Comparison of ENCODE assay signal across 10 cellular contexts in genomic region chr12:123120452-123121166, GRCh38. TPM values are rescaled to one million over a fixed set of nuclear protein-coding genes. Genes with fewer than 3 reads are reported as not detected.
DNase-seq lines count a peak whose midpoint lies in the region; ATAC-seq and TF ChIP-seq lines count a peak whose summit lies in the region.
"Had no signal": no experiment of that assay in that cellular context is flagged by ENCODE, and none has a peak within 500 bp of the region (broad histone marks: within the 10 kb centered on the region; RNA-seq: fewer than 3 reads in every experiment).

No MANE protein-coding gene starts in this region.

- H3K4me1 ChIP-seq in IMR-90 (ENCODE audit: control insufficient read depth, insufficient read depth, low read length): peaks cover 17% of the 10 kb centered on the region
- H3K4me1 ChIP-seq in Karpas-422 (ENCODE audit: low read length): no peaks in the 10 kb centered on the region
- peaks cover 0 to 3% of the 10 kb centered on the region in 2 donors for H3K4me1 ChIP-seq in aorta (ENCODE audit: control insufficient read depth in 1 of 2, insufficient read depth in 2 of 2, low read length in 2 of 2)

- H4K8ac ChIP-seq in IMR-90 (ENCODE audit: low read depth in 2 of 2, low read length in 2 of 2): no peak overlapping the region

- peaks cover 0 to 49% of the 10 kb centered on the region in 2 experiments; a peak in 3 of 4 replicates for H3K79me1 ChIP-seq in IMR-90 (ENCODE audit: low read depth in 1 of 2, low read length in 2 of 2)

- peak overlapping the region; percentile 37; the same call in 1 of the 2 replicates for H3K14ac ChIP-seq in IMR-90 (replicated peaks; ENCODE audit: low read depth, low read length)

- dilution Hi-C loops in IMR-90 (cut with HindIII; ENCODE audit: low sequenced_read_pairs, unreplicated experiment): no loop called here

- H4K91ac ChIP-seq in IMR-90 (ENCODE audit: insufficient read depth, low read depth, low read length): peak overlapping the region; percentile 24

- peaks cover 30% of the 10 kb centered on the region for H4K20me1 ChIP-seq in IMR-90 (ENCODE audit: insufficient read depth, low read length)
- no peaks in the 10 kb centered on the region for H4K20me1 ChIP-seq in Karpas-422 (ENCODE audit: insufficient read depth, low read depth, low read length)

- no peak overlapping the region for H4K5ac ChIP-seq in IMR-90 (ENCODE audit: low read depth, low read length)

- no peak overlapping the region for H3K4me3 ChIP-seq in IMR-90 (ENCODE audit: insufficient read depth, low read depth, low read length)
- H3K4me3 ChIP-seq in Karpas-422 (ENCODE audit: low read length): no peak overlapping the region
- no peak overlapping the region for H3K4me3 ChIP-seq in aorta (ENCODE audit: low read length in 2 of 2)

- H3K27me3 ChIP-seq in IMR-90 (ENCODE audit: control insufficient read depth, insufficient read depth, low read length) (no peaks in the 10 kb centered on the region), Karpas-422 (ENCODE audit: low read length) (no peaks in the 10 kb centered on the region), aorta (ENCODE audit: control insufficient read depth in 1 of 2, insufficient read depth in 2 of 2, low read length in 1 of 2) (no peaks in the 10 kb centered on the region)

- peak overlapping the region; percentile 31; the same call in 1 of the 2 replicates for H3K4ac ChIP-seq in IMR-90 (ENCODE audit: low read depth, low read length)

- no peaks in the 10 kb centered on the region for H3K9me2 ChIP-seq in Karpas-422 (replicated peaks; ENCODE audit: insufficient read depth, low read length)

- TF ChIP-seq POLR2A in IMR-90 (IDR thresholded peaks at IDR 0.05; ENCODE audit: low read depth, low read length): no peak

- no peak for TF ChIP-seq CTCF in IMR-90 (conservative IDR thresholded peaks at IDR 0.05; ENCODE audit: low read depth, low read length)

- BruUV-seq in IMR-90 (replicated peaks; lab: Mats Ljungman, UMichigan): no TSS peak

- no peaks in the 10 kb centered on the region for H3K9me3 ChIP-seq in IMR-90 (ENCODE audit: control insufficient read depth, insufficient read depth, low read length)
- no peaks in the 10 kb centered on the region for H3K9me3 ChIP-seq in Karpas-422 (ENCODE audit: low read length)
- H3K9me3 ChIP-seq in aorta (ENCODE audit: control insufficient read depth, low read length): no peaks in the 10 kb centered on the region

- no peak overlapping the region for H2AFZ ChIP-seq in IMR-90 (replicated peaks; ENCODE audit: low read length, poor library complexity)
- no peak overlapping the region for H2AFZ ChIP-seq in Karpas-422 (ENCODE audit: low read length)

- no peaks in the 10 kb centered on the region for H3K79me2 ChIP-seq in Karpas-422 (ENCODE audit: low read length)

- H3K23ac ChIP-seq in IMR-90 (ENCODE audit: low read depth, low read length): peak overlapping the region; percentile 3; the same call in 1 of the 2 replicates

- peak overlapping the region; percentile 28; the same call in 1 of the 2 replicates for H2BK120ac ChIP-seq in IMR-90 (ENCODE audit: low read depth, low read length)

- H3K27ac ChIP-seq in IMR-90 (ENCODE audit: insufficient read depth, low read length) (no peak overlapping the region), Karpas-422 (ENCODE audit: low read length) (no peak overlapping the region), aorta (ENCODE audit: low read depth in 1 of 2, low read length in 2 of 2) (no peak overlapping the region)
- H3K27ac ChIP-seq: HL-60 had no signal

- intact Hi-C loops in activated CD4-positive, alpha-beta T cell treated with anti-CD3 and anti-CD28 coated beads for 36 hours (cut with DNase I, micrococcal nuclease): loop anchor here (1.0 to 5.0 kb wide), 4 partner anchors 30 to 140 kb away; partner anchors contain the start of genes ARL6IP4 (in 1 of the 2) and PITPNM2 (in 1 of the 2)
- intact Hi-C loops in IMR-90 (cut with micrococcal nuclease) (no loop called here), aorta (cut with DNase I) (no loop called here)

- no peaks in the 10 kb centered on the region for H3K36me3 ChIP-seq in IMR-90 (ENCODE audit: control insufficient read depth, insufficient read depth, low read length)
- no peaks in the 10 kb centered on the region for H3K36me3 ChIP-seq in Karpas-422 (ENCODE audit: insufficient read depth, low read length)
- no peaks in the 10 kb centered on the region for H3K36me3 ChIP-seq in aorta (ENCODE audit: control insufficient read depth in 1 of 2, insufficient read depth in 2 of 2, low read length in 1 of 2)

- in situ Hi-C loops in IMR-90 (cut with MboI; ENCODE audit: low sequenced_read_pairs): no loop called here

- H3K27ac Mint-ChIP-seq in activated CD4-positive, alpha-beta T cell treated with anti-CD3 and anti-CD28 coated beads for 36 hours: peak overlapping the region; percentile 85
- H3K27ac Mint-ChIP-seq in activated T-helper 17 cell treated with anti-CD3 and anti-CD28 coated beads, Interleukin-2, amount 50 U/mL, for 72 hours: peak overlapping the region; percentile 58
- peak overlapping the region; percentile 81 for H3K27ac Mint-ChIP-seq in stimulated activated memory B cell treated with anti-CD40 and anti-IgM and Interleukin-4, amounts not matched to agents 10 μg/mL and 1 μg/mL and 100 μg/mL, for 72 hours

- no peak overlapping the region for H3K18ac ChIP-seq in IMR-90 (ENCODE audit: low read depth, low read length)

- CTCF ChIA-PET in activated CD4-positive, alpha-beta T cell treated with anti-CD3 and anti-CD28 coated beads for 36 hours (lab: Charles Lee): interaction anchor here (0.8 to 1.3 kb wide), 4 partner anchors 11 to 84 kb away, joined by 3 to 4 read pairs (median 4); no protein-coding TSS in a partner anchor
- CTCF ChIA-PET in IMR-90 (lab: Yijun Ruan, JAX): no interaction called here

- peaks cover 26% of the 10 kb centered on the region for H3K9me1 ChIP-seq in IMR-90 (ENCODE audit: insufficient read depth, low read length)

- 100% methylated on average over 1 of the region's 3 CpGs; no CpG with 5 or more reads in 1 of the 2 experiments for WGBS in IMR-90 (ENCODE audit: extremely low coverage in 2 of 2, insufficient read length in 1 of 2), 2 experiments
- 79 to 95% methylated on average over 3 of the region's 3 CpGs for WGBS in aorta, 2 donors

- peak overlapping the region; percentile 59 for H2AK5ac ChIP-seq in IMR-90 (ENCODE audit: low read depth, low read length)

- peak; percentile 62 for DNase-seq in activated CD4-positive, alpha-beta T cell treated with anti-CD3 and anti-CD28 coated beads for 36 hours
- no peak for DNase-seq in activated CD4-positive, alpha-beta T cell treated with anti-CD3 and anti-CD28 coated beads for 1 hour
- DNase-seq in IMR-90 (no peak), Karpas-422 (no peak), aorta (no peak), NCI-H2196 (lab: John Stamatoyannopoulos, UW; ENCODE audit: unreplicated experiment) (no peak)
- DNase-seq: hypothalamus had no signal

- H3K4me1 Mint-ChIP-seq in activated CD4-positive, alpha-beta T cell treated with anti-CD3 and anti-CD28 coated beads for 36 hours: peaks cover 63% of the 10 kb centered on the region
- H3K4me1 Mint-ChIP-seq in activated T-helper 17 cell treated with anti-CD3 and anti-CD28 coated beads, Interleukin-2, amount 50 U/mL, for 72 hours: peaks cover 23% of the 10 kb centered on the region
- peaks cover 63% of the 10 kb centered on the region for H3K4me1 Mint-ChIP-seq in stimulated activated memory B cell treated with anti-CD40 and anti-IgM and Interleukin-4, amounts not matched to agents 10 μg/mL and 1 μg/mL and 100 μg/mL, for 72 hours

- no peak for TF ChIP-seq RAD21 in IMR-90 (IDR thresholded peaks at IDR 0.05; ENCODE audit: low read length)

- no peaks in the 10 kb centered on the region for H3K27me3 Mint-ChIP-seq in activated CD4-positive, alpha-beta T cell treated with anti-CD3 and anti-CD28 coated beads for 36 hours
- H3K27me3 Mint-ChIP-seq in activated T-helper 17 cell treated with anti-CD3 and anti-CD28 coated beads, Interleukin-2, amount 50 U/mL, for 72 hours: no peaks in the 10 kb centered on the region
- H3K27me3 Mint-ChIP-seq in stimulated activated memory B cell treated with anti-CD40 and anti-IgM and Interleukin-4, amounts not matched to agents 10 μg/mL and 1 μg/mL and 100 μg/mL, for 72 hours: no peaks in the 10 kb centered on the region

- H2BK15ac ChIP-seq in IMR-90 (ENCODE audit: low read depth, low read length): 0 out of 3 replicates have a peak overlapping the region, but pooled peaks have one; percentile 7

- peaks cover 3% of the 10 kb centered on the region for H3K36me3 Mint-ChIP-seq in activated CD4-positive, alpha-beta T cell treated with anti-CD3 and anti-CD28 coated beads for 36 hours (ENCODE audit: low read depth)
- H3K36me3 Mint-ChIP-seq in activated T-helper 17 cell treated with anti-CD3 and anti-CD28 coated beads, Interleukin-2, amount 50 U/mL, for 72 hours (ENCODE audit: low read depth): no peaks in the 10 kb centered on the region
- no peaks in the 10 kb centered on the region for H3K36me3 Mint-ChIP-seq in stimulated activated memory B cell treated with anti-CD40 and anti-IgM and Interleukin-4, amounts not matched to agents 10 μg/mL and 1 μg/mL and 100 μg/mL, for 72 hours

- peak; percentile 85 for ATAC-seq in activated CD4-positive, alpha-beta T cell treated with anti-CD3 and anti-CD28 coated beads for 36 hours
- ATAC-seq in IMR-90 (ENCODE audit: low read depth) (no peak), aorta (ENCODE audit: low FRiP score) (no peak)
- ATAC-seq in activated T-helper 17 cell treated with anti-CD3 and anti-CD28 coated beads, Interleukin-2, amount 50 U/mL, for 72 hours (replicated peaks): peak; percentile 88
- ATAC-seq in stimulated activated memory B cell treated with anti-CD40 and anti-IgM and Interleukin-4, amounts not matched to agents 10 μg/mL and 1 μg/mL and 100 μg/mL, for 72 hours: peak; percentile 75

- H3K9ac ChIP-seq in IMR-90 (ENCODE audit: low read depth, low read length) (no peak overlapping the region), Karpas-422 (ENCODE audit: low read length) (no peak overlapping the region)

- H2AK9ac ChIP-seq in IMR-90 (replicated peaks; ENCODE audit: low read depth, low read length, poor library complexity): no peak overlapping the region

- H3K4me3 Mint-ChIP-seq in activated CD4-positive, alpha-beta T cell treated with anti-CD3 and anti-CD28 coated beads for 36 hours: no peak overlapping the region
- peak overlapping the region; percentile 30 for H3K4me3 Mint-ChIP-seq in activated T-helper 17 cell treated with anti-CD3 and anti-CD28 coated beads, Interleukin-2, amount 50 U/mL, for 72 hours
- no peak overlapping the region for H3K4me3 Mint-ChIP-seq in stimulated activated memory B cell treated with anti-CD40 and anti-IgM and Interleukin-4, amounts not matched to agents 10 μg/mL and 1 μg/mL and 100 μg/mL, for 72 hours

- H2BK20ac ChIP-seq in IMR-90 (ENCODE audit: low read depth, low read length): no peak overlapping the region

- no peak overlapping the region for H2BK5ac ChIP-seq in IMR-90 (ENCODE audit: low read depth, low read length, poor library complexity, severe bottlenecking)

- no peak overlapping the region for H3K56ac ChIP-seq in IMR-90 (ENCODE audit: extremely low read depth, insufficient read depth, low read length)

- H3K4me2 ChIP-seq in IMR-90 (ENCODE audit: low read depth, low read length) (no peak overlapping the region), Karpas-422 (ENCODE audit: low read depth, low read length, poor library complexity, severe bottlenecking) (no peak overlapping the region)

- H3K9me3 Mint-ChIP-seq in activated CD4-positive, alpha-beta T cell treated with anti-CD3 and anti-CD28 coated beads for 36 hours (ENCODE audit: low read depth): no peaks in the 10 kb centered on the region
- H3K9me3 Mint-ChIP-seq in activated T-helper 17 cell treated with anti-CD3 and anti-CD28 coated beads, Interleukin-2, amount 50 U/mL, for 72 hours: no peaks in the 10 kb centered on the region
- H3K9me3 Mint-ChIP-seq in stimulated activated memory B cell treated with anti-CD40 and anti-IgM and Interleukin-4, amounts not matched to agents 10 μg/mL and 1 μg/mL and 100 μg/mL, for 72 hours: no peaks in the 10 kb centered on the region

- POLR2A ChIA-PET in activated CD4-positive, alpha-beta T cell treated with anti-CD3 and anti-CD28 coated beads for 36 hours (lab: Charles Lee): interaction anchor here (0.6 to 1.3 kb wide), 7 partner anchors 14 to 718 kb away, joined by 3 to 8 read pairs (median 3); no protein-coding TSS in a partner anchor
- POLR2A ChIA-PET in IMR-90 (lab: Charles Lee; ENCODE audit: unreplicated experiment): no interaction called here

RNA-seq across cellular contexts. Expression of gene PITPNM2, which starts 30.3 kb away (rescaled TPM):
- 1 to 10 TPM; 8.3 to 9.5 TPM for total RNA-seq in activated CD4-positive, alpha-beta T cell treated with anti-CD3 and anti-CD28 coated beads for 36 hours
- 0.83 and 1.6 TPM in 2 replicates for total RNA-seq in IMR-90 (2012; rRNA removed)
- polyA plus RNA-seq in IMR-90 (2012; rRNA removed): 3.0 and 3.1 TPM in 2 replicates
- polyA plus RNA-seq in IMR-90 (2012; cell fraction: cytosol; rRNA removed): 1.4 and 3.3 TPM in 2 replicates
- polyA plus RNA-seq in IMR-90 (2012; cell fraction: nucleus; rRNA removed; ENCODE audit: low replicate concordance): 12.1 and 24.5 TPM in 2 replicates
- 1 to 10 TPM; 4.1 to 4.6 TPM for total RNA-seq in activated T-helper 17 cell treated with anti-CD3 and anti-CD28 coated beads, Interleukin-2, amount 50 U/mL, for 72 hours
- total RNA-seq in Karpas-422 (2014; rRNA removed; shearing (Covaris generic); ENCODE audit: low replicate concordance): 0.04 and 0.19 TPM in 2 replicates
- 10 to 100 TPM; 18.1 to 32.4 TPM for total RNA-seq in aorta
- 1 to 10 TPM; 1.1 to 5.3 TPM for polyA plus RNA-seq in aorta

Comparison
In these comparisons a context has a peak if more than half of its experiments do, and no peak if none do; other contexts are left out.
1. ATAC-seq: peak in activated CD4-positive, alpha-beta T cell treated with anti-CD3 and anti-CD28 coated beads for 36 hours (single experiment), activated T-helper 17 cell treated with anti-CD3 and anti-CD28 coated beads, Interleukin-2, amount 50 U/mL, for 72 hours (single experiment) and stimulated activated memory B cell treated with anti-CD40 and anti-IgM and Interleukin-4, amounts not matched to agents 10 μg/mL and 1 μg/mL and 100 μg/mL, for 72 hours (single experiment); none in IMR-90 (single experiment) and aorta (single experiment).
2. intact Hi-C loops: an anchor here in activated CD4-positive, alpha-beta T cell treated with anti-CD3 and anti-CD28 coated beads for 36 hours (1.0 to 5.0 kb wide); none called in IMR-90 and aorta.
3. Peak in every context shown above with its lines, with median percentiles within 50 percentile points of each other: H3K27ac Mint-ChIP-seq.